In genomic region chrX:50697691-50698090, GRCh38 we compare ENCODE assay signal across 11 cellular contexts.
DNase-seq lines count a peak whose midpoint lies in the region; ATAC-seq, FAIRE-seq and TF ChIP-seq lines count a peak whose summit lies in the region.
"Had no signal": no experiment of that assay in that cellular context is flagged by ENCODE, and none has a peak within 500 bp of the region (broad histone marks: within the 10 kb centered on the region; RNA-seq: fewer than 3 reads in every experiment).

No MANE protein-coding gene starts in this region.

- H3K56ac ChIP-seq in mesendoderm (ENCODE audit: low read length): no peak overlapping the region

- H3K4me1 ChIP-seq in mesendoderm (ENCODE audit: control insufficient read depth, low read depth, low read length): peaks cover 3% of the 10 kb centered on the region

- H3K4me3 ChIP-seq in BJ (ENCODE audit: low read depth, low read length) (no peak overlapping the region), epithelial cell of proximal tubule (ENCODE audit: low read depth, low read length) (no peak overlapping the region), mesendoderm (ENCODE audit: low read length) (no peak overlapping the region)

- no peak overlapping the region for H4K5ac ChIP-seq in mesendoderm (ENCODE audit: low read length)

- FAIRE-seq in RCC 7860 (lab: Jason Lieb, UNC): peak; percentile 93

- H2BK120ac ChIP-seq in mesendoderm (ENCODE audit: low read depth, low read length): no peak overlapping the region

- H3K18ac ChIP-seq in mesendoderm (ENCODE audit: low read length): no peak overlapping the region

- no peak overlapping the region for H3K4me2 ChIP-seq in mesendoderm (ENCODE audit: low read length)

- peak; percentile 23 for DNase-seq in BJ (ENCODE audit: low read depth)
- DNase-seq in RCC 7860 (ENCODE audit: low spot score): peak; percentile 73
- DNase-seq in epithelial cell of proximal tubule (ENCODE audit: low read depth): peak; percentile 61
- DNase-seq in mesendoderm: peak; percentile 85
- DNase-seq in NCI-H2196 (lab: John Stamatoyannopoulos, UW; ENCODE audit: unreplicated experiment): no peak
- no peak for DNase-seq in stimulated activated CD4-positive, alpha-beta T cell treated with anti-CD3 and anti-CD28 coated beads, Interleukin-2, amount 100 ng/mL, for 24 hours
- DNase-seq: activated naive CD4-positive, alpha-beta T cell treated with anti-CD3 and anti-CD28 coated beads, Interleukin-2, amount 10 ng/mL, durations not matched to agents 7 days and 5 days had no signal

- CTCF ChIA-PET in BJ (lab: Yijun Ruan, JAX): no interaction called here

- no peak overlapping the region for H2BK15ac ChIP-seq in mesendoderm (replicated peaks; ENCODE audit: low read depth)

- no peaks in the 10 kb centered on the region for H3K27me3 ChIP-seq in BJ (ENCODE audit: control insufficient read depth, insufficient read depth, low read length)
- no peaks in the 10 kb centered on the region for H3K27me3 ChIP-seq in mesendoderm (ENCODE audit: insufficient read depth, low read length, poor library complexity)
- H3K27me3 ChIP-seq: neutrophil had no signal

- H3K23ac ChIP-seq in mesendoderm (ENCODE audit: low read length): no peak overlapping the region

- H3K9ac ChIP-seq in mesendoderm (ENCODE audit: low read length): no peak overlapping the region

- no CpG with 5 or more reads among the region's 2 CpGs for WGBS in mesendoderm (ENCODE audit: extremely low coverage, insufficient coverage, low lambda C conversion rate)

- no peak overlapping the region for H3K27ac ChIP-seq in mesendoderm (ENCODE audit: low read depth, low read length)
- H3K27ac ChIP-seq: neutrophil had no signal

- TF ChIP-seq CTCF in BJ (IDR thresholded peaks at IDR 0.05; ENCODE audit: insufficient read depth, low read depth, low read length): no peak
- no peak for TF ChIP-seq CTCF in epithelial cell of proximal tubule (conservative IDR thresholded peaks at IDR 0.05; ENCODE audit: low read depth, low read length)

- no peak overlapping the region for H3K4ac ChIP-seq in mesendoderm (ENCODE audit: low read depth, low read length)

- no peaks in the 10 kb centered on the region for H3K79me1 ChIP-seq in mesendoderm (ENCODE audit: low read length)

- ATAC-seq in GM19452 (IDR thresholded peaks at IDR 0.05; ENCODE audit: unreplicated experiment) (no peak), GM19467 (IDR thresholded peaks at IDR 0.05; ENCODE audit: unreplicated experiment) (no peak)
- ATAC-seq: activated CD4-positive, CD25-positive, alpha-beta regulatory T cell treated with anti-CD3 and anti-CD28 coated beads, Interleukin-2, amount 50 U/mL, for 24 hours had no signal

- POLR2A ChIA-PET in BJ (lab: Charles Lee): interaction anchor here (0.7 kb wide), 1 partner anchor 271 kb away, joined by 3 read pairs; no protein-coding TSS in a partner anchor

- no peak overlapping the region for H2AK5ac ChIP-seq in mesendoderm (ENCODE audit: low read length)

- H3K36me3 ChIP-seq in BJ (ENCODE audit: control insufficient read depth, insufficient read depth, low read length) (no peaks in the 10 kb centered on the region), mesendoderm (ENCODE audit: control insufficient read depth, insufficient read depth, low read length) (no peaks in the 10 kb centered on the region)
- H3K36me3 ChIP-seq: neutrophil had no signal

- no peaks in the 10 kb centered on the region for H3K79me2 ChIP-seq in mesendoderm (ENCODE audit: control insufficient read depth, insufficient read depth, low read length)

- H2BK5ac ChIP-seq in mesendoderm (ENCODE audit: low read length): no peak overlapping the region

- H4K8ac ChIP-seq in mesendoderm (ENCODE audit: low read depth, low read length): no peak overlapping the region

Comparison
In these comparisons a context has a peak if more than half of its experiments do, and no peak if none do; other contexts are left out.
1. DNase-seq: peak in BJ (single experiment), RCC 7860 (single experiment), epithelial cell of proximal tubule (single experiment) and mesendoderm (single experiment); none in NCI-H2196 (single experiment) and stimulated activated CD4-positive, alpha-beta T cell treated with anti-CD3 and anti-CD28 coated beads, Interleukin-2, amount 100 ng/mL, for 24 hours (0 of 2).